ENCODE assay signal across 8 cellular contexts in the genomic region with DNA sequence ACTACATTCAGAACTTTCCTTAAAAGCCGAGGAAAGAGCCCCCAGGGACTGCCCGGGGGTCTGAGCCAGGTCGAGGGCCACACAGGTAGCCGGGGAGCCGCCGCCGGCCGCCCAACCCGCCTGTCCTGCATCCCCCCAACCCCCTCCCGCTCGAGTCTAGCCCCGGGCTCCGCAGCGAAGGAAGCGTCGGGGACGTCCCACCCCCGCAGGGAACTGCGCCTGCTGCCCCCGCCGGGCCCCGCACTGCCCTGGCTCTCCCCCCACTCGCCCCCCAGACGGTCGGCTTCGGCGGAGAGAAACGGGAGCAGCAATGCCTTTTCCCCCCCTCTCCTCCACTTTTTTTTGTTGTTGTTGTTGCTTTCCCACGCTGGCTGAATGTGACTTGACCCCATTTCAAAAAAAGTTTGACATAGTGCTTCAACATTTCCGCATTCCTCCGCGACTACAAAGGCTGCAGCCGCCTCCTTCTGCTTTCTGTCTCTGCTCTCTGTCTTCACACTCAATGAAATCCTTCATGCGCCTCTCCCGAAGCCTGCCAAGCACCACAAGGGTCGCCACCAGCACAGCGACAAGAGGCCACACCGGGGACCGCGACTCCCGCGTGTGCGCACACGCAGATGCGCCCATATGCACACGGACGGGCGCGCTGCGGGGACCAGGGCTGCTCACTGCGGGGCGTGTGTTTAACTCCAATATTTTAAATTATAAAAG. TPM values are rescaled to one million over a fixed set of nuclear protein-coding genes. Genes with fewer than 3 reads are reported as not detected.
DNase-seq lines count a peak whose midpoint lies in the region; ATAC-seq, FAIRE-seq and TF ChIP-seq lines count a peak whose summit lies in the region.

No MANE protein-coding gene starts in this region.

- TF ChIP-seq CTCF in AG09309 (IDR thresholded peaks at IDR 0.05; ENCODE audit: control insufficient read depth, insufficient read depth, low read depth, low read length, missing control alignments) (no peak), upper lobe of left lung (IDR thresholded peaks at IDR 0.05) (no peak)

- H3K27ac ChIP-seq in upper lobe of left lung = peak overlapping the region; percentile 73 to 89 (median 87)

- H3K36me3 ChIP-seq in HAP-1 (replicated peaks) (no peaks in the 10 kb centered on the region), neuron (ENCODE audit: insufficient read depth, low read length) (no peaks in the 10 kb centered on the region), upper lobe of left lung (no peaks in the 10 kb centered on the region)

- peaks cover 35% of the 10 kb centered on the region for H3K27me3 ChIP-seq in HAP-1 (ENCODE audit: low read depth)
- no peaks in the 10 kb centered on the region for H3K27me3 ChIP-seq in neuron (ENCODE audit: insufficient read depth, low read length)
- H3K27me3 ChIP-seq in upper lobe of left lung = no peaks in the 10 kb centered on the region

- DNase-seq in AG09309 (ENCODE audit: low read depth) (no peak), HAP-1 (ENCODE audit: low spot score in 2 of 2) (peak; percentile 73 to 81), RPMI8226 (peak; percentile 84), frontal cortex (ENCODE audit: low spot score in 2 of 2) (peak; percentile 30 to 55), upper lobe of left lung (peak; percentile 63 to 88), NCI-H510A (lab: John Stamatoyannopoulos, UW) (no peak)
- peak; percentile 82 for DNase-seq in activated effector memory CD4-positive, alpha-beta T cell treated with anti-CD3 and anti-CD28 coated beads, Interleukin-2, amount 50 U/mL, for 16 hours

- TF ChIP-seq POLR2A in upper lobe of left lung (IDR thresholded peaks at IDR 0.05) = no peak

- H3K4me1 ChIP-seq in HAP-1 (peaks cover 21% of the 10 kb centered on the region), neuron (ENCODE audit: insufficient read depth, low read length) (peaks cover 43% of the 10 kb centered on the region), upper lobe of left lung (peaks cover 12 to 33% (median 24%) of the 10 kb centered on the region in 4 donors)

- ATAC-seq in upper lobe of left lung (ENCODE audit: low FRiP score in 2 of 2) = peak; percentile 5 to 51

- TF ChIP-seq EP300 in upper lobe of left lung (IDR thresholded peaks at IDR 0.05) = no peak

- 1% methylated on average over 26 to 27 of the region's 52 CpGs for WGBS in upper lobe of left lung, 2 donors

- H3K4me3 ChIP-seq in AG09309 (ENCODE audit: control insufficient read depth, low read depth, low read length) (peak overlapping the region; percentile 84), HAP-1 (peak overlapping the region; percentile 61), neuron (ENCODE audit: low read length) (peak overlapping the region; percentile 85), upper lobe of left lung (peak overlapping the region; percentile 67 to 92 (median 78))

- FAIRE-seq in frontal cortex (lab: Jason Lieb, UNC) = no peak

- peak overlapping the region; percentile 96 for H2AFZ ChIP-seq in neuron (ENCODE audit: low read depth, low read length)

- H3K9me3 ChIP-seq in HAP-1 (no peaks in the 10 kb centered on the region), neuron (ENCODE audit: low read length) (no peaks in the 10 kb centered on the region), upper lobe of left lung (no peaks in the 10 kb centered on the region)

- in situ Hi-C loops in HAP-1 (cut with MboI; ENCODE audit: low sequenced_read_pairs) = loop anchor here (10.0 kb wide), 1 partner anchor 210 kb away; no protein-coding TSS in a partner anchor

RNA-seq across cellular contexts. Expression of a gene that starts 1.1 kb away (rescaled TPM):
- total RNA-seq in frontal cortex (10.2 TPM), upper lobe of left lung (10 to 100 TPM; 15.7 to 26.9 (median 19.9) TPM)

Comparison
In these comparisons a context has a peak if more than half of its experiments do, and no peak if none do; other contexts are left out.
1. DNase-seq: peak in HAP-1 (2 of 2), RPMI8226 (single experiment), activated effector memory CD4-positive, alpha-beta T cell treated with anti-CD3 and anti-CD28 coated beads, Interleukin-2, amount 50 U/mL, for 16 hours (single experiment), frontal cortex (2 of 2) and upper lobe of left lung (2 of 2); none in AG09309 (single experiment) and NCI-H510A (single experiment).
2. Peak in every context shown above with its lines, with median percentiles within 50 percentile points of each other: H3K4me3 ChIP-seq.